ENCODE assay signal across 8 cellular contexts in the genomic region with DNA sequence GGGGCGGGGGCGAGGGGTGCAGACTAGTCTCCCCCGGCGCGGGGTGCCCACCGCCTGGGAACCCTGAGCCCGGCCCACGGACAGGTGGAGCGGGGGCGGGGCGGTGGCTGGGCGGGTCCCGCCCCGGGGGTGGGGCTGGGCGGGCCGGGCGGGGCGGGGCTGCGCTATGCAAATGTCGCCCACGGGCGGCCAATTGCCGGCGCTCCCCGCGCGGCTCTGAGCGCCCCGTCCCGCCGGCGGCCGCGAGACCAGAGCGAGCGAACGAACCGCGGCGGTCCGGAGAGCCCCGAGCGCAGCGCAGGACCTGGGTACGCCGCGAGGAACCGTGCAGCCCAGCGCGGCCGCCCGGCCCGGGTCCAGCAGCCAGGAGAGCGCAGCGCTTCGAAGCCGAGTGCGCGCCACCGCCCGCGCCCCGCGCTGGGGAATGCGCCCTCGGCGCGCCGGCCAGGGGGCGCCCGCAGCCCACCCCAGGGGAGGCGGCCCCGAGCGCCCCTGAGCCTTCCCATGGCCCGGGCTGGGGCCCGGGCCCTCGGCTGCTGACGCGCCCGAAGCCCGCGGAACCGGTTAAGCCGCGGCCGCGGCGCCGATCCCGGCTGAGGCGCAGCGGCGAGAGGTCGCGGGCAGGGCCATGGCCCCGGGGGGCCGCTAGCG. TPM values are rescaled to one million over a fixed set of nuclear protein-coding genes. Genes with fewer than 3 reads are reported as not detected.
A peak's percentile ranks its signal among the peaks of the same experiment; 100 is the strongest.
DNase-seq lines count a peak whose midpoint lies in the region; ATAC-seq and TF ChIP-seq lines count a peak whose summit lies in the region.

Gene SEMA3F, plus strand, starts transcription at position 485 of the 651 bp plus-strand sequence. CDS start 4,299 bp downstream, outside the sequence.

- ATAC-seq in GM19351 (IDR thresholded peaks at IDR 0.05; ENCODE audit: unreplicated experiment) (peak; percentile 78), body of pancreas (peak; percentile 92)

- H3K79me2 ChIP-seq in smooth muscle cell (ENCODE audit: low read depth), result no peaks in the 10 kb centered on the region

- H3K27me3 ChIP-seq in HUES48 (ENCODE audit: control insufficient read depth, insufficient read depth, low read length), result peaks cover 27% of the 10 kb centered on the region
- H3K27me3 ChIP-seq in body of pancreas, result no peaks in the 10 kb centered on the region
- H3K27me3 ChIP-seq in iPS-18a (ENCODE audit: control insufficient read depth, insufficient read depth, low read length), result peaks cover 31% of the 10 kb centered on the region
- H3K27me3 ChIP-seq in smooth muscle cell (ENCODE audit: low read depth), result peaks cover 31% of the 10 kb centered on the region

- H3K27ac ChIP-seq in C4-2B (peak within 1 kb of the TSS; percentile 74), HUES48 (ENCODE audit: low read depth, low read length) (no peak within 1 kb of the TSS), body of pancreas (peak within 1 kb of the TSS; percentile 48 to 81 (median 74)), iPS-18a (ENCODE audit: low read length) (no peak within 1 kb of the TSS), smooth muscle cell (ENCODE audit: low read depth) (no peak within 1 kb of the TSS)

- H3K9me3 ChIP-seq in HUES48 (ENCODE audit: control insufficient read depth, insufficient read depth, low read length) (no peaks in the 10 kb centered on the region), body of pancreas (no peaks in the 10 kb centered on the region), iPS-18a (ENCODE audit: control insufficient read depth, low read depth, low read length) (no peaks in the 10 kb centered on the region), smooth muscle cell (replicated peaks; ENCODE audit: low read depth) (no peaks in the 10 kb centered on the region)

- H3K4me3 Mint-ChIP-seq in T-helper 2 cell treated with Interferon-gamma antibody and Interleukin-4, amounts not matched to agents 5 μg/mL and 100 μg/mL, for 36 hours, result peak within 1 kb of the TSS; percentile 74

- H2AFZ ChIP-seq in smooth muscle cell (ENCODE audit: low read depth), result no peak within 1 kb of the TSS

- TF ChIP-seq POLR2A in body of pancreas (IDR thresholded peaks at IDR 0.05), result peak in 2 of 3 donors; percentile 12 to 30

- H3K27me3 Mint-ChIP-seq in T-helper 2 cell treated with Interferon-gamma antibody and Interleukin-4, amounts not matched to agents 5 μg/mL and 100 μg/mL, for 36 hours (ENCODE audit: low read depth), result peaks cover 35% of the 10 kb centered on the region

- no peak for TF ChIP-seq CTCF in C4-2B (conservative IDR thresholded peaks at IDR 0.05)
- peak in 1 of 7 experiments; percentile 39 for TF ChIP-seq CTCF in body of pancreas (IDR thresholded peaks at IDR 0.05)
- TF ChIP-seq CTCF in smooth muscle cell (IDR thresholded peaks at IDR 0.05; ENCODE audit: borderline replicate concordance, insufficient read depth, poor library complexity, severe bottlenecking), result no peak

- peaks cover 9% of the 10 kb centered on the region for H4K20me1 ChIP-seq in smooth muscle cell (ENCODE audit: low read depth)

- H3K36me3 Mint-ChIP-seq in T-helper 2 cell treated with Interferon-gamma antibody and Interleukin-4, amounts not matched to agents 5 μg/mL and 100 μg/mL, for 36 hours (ENCODE audit: low read depth), result no peaks in the 10 kb centered on the region

- H3K9me3 Mint-ChIP-seq in T-helper 2 cell treated with Interferon-gamma antibody and Interleukin-4, amounts not matched to agents 5 μg/mL and 100 μg/mL, for 36 hours, result no peaks in the 10 kb centered on the region

- no peak within 1 kb of the TSS for H3K27ac Mint-ChIP-seq in T-helper 2 cell treated with Interferon-gamma antibody and Interleukin-4, amounts not matched to agents 5 μg/mL and 100 μg/mL, for 36 hours

- intact Hi-C loops in body of pancreas (cut with DNase I), result no loop called here

- H3F3A ChIP-seq in smooth muscle cell (ENCODE audit: low read depth), result no peaks in the 10 kb centered on the region

- H3K4me1 ChIP-seq in HUES48 (ENCODE audit: control insufficient read depth, insufficient read depth, low read length), result peaks cover 39% of the 10 kb centered on the region
- H3K4me1 ChIP-seq in body of pancreas, result peaks cover 25% of the 10 kb centered on the region
- peaks cover 20% of the 10 kb centered on the region for H3K4me1 ChIP-seq in iPS-18a (ENCODE audit: control insufficient read depth, low read depth, low read length)
- H3K4me1 ChIP-seq in smooth muscle cell (ENCODE audit: low read depth), result peaks cover 31% of the 10 kb centered on the region

- H3K4me3 ChIP-seq in HUES48 (ENCODE audit: low read depth, low read length) (peak within 1 kb of the TSS; percentile 82), body of pancreas (peak within 1 kb of the TSS in 1 of 2 donors; percentile 33), iPS-18a (ENCODE audit: low read length) (peak within 1 kb of the TSS; percentile 68), smooth muscle cell (peak within 1 kb of the TSS; percentile 63)

- H3K36me3 ChIP-seq in HUES48 (ENCODE audit: control insufficient read depth, insufficient read depth, low read length), result peaks cover 10% of the 10 kb centered on the region
- no peaks in the 10 kb centered on the region for H3K36me3 ChIP-seq in body of pancreas (replicated peaks in 1 of 2; ENCODE audit: insufficient read depth in 1 of 2, low read depth in 2 of 2)
- no peaks in the 10 kb centered on the region for H3K36me3 ChIP-seq in iPS-18a (ENCODE audit: control insufficient read depth, low read depth, low read length)
- no peaks in the 10 kb centered on the region for H3K36me3 ChIP-seq in smooth muscle cell (ENCODE audit: low read depth)

- H3K4me1 Mint-ChIP-seq in T-helper 2 cell treated with Interferon-gamma antibody and Interleukin-4, amounts not matched to agents 5 μg/mL and 100 μg/mL, for 36 hours (ENCODE audit: low read depth), result peaks cover 5% of the 10 kb centered on the region

- peak within 1 kb of the TSS; percentile 91 for H3K4me2 ChIP-seq in smooth muscle cell

- no peak within 1 kb of the TSS for H3K9ac ChIP-seq in HUES48 (ENCODE audit: low read depth, low read length)
- peak within 1 kb of the TSS; percentile 6 for H3K9ac ChIP-seq in iPS-18a (ENCODE audit: low read length)
- H3K9ac ChIP-seq in smooth muscle cell (ENCODE audit: low read depth), result peak within 1 kb of the TSS; percentile 43

- WGBS in body of pancreas, 2 donors, result 0% methylated on average over 81 of the region's 98 CpGs; no CpG with 5 or more reads in 1 of the 2 donors
- WGBS in smooth muscle cell (ENCODE audit: low lambda C conversion rate), result 0% methylated on average over 37 of the region's 98 CpGs

- peak; percentile 70 for DNase-seq in T-helper 2 cell treated with Interferon-gamma antibody and Interleukin-4, amounts not matched to agents 5 μg/mL and 100 μg/mL, for 36 hours (ENCODE audit: low spot score)
- DNase-seq in body of pancreas (peak; percentile 75 to 83 (median 79)), smooth muscle cell (lab: John Stamatoyannopoulos, UW; ENCODE audit: unreplicated experiment) (peak; percentile 18), cerebellar nuclear complex (lab: John Stamatoyannopoulos, UW) (no peak)

RNA-seq across cellular contexts. Expression of gene SEMA3F, which starts in this region (rescaled TPM):
- total RNA-seq in body of pancreas, result 10 to 100 TPM in 1 of 2 donors, 1 to 10 TPM in 1; 5.2 to 25.4 TPM
- total RNA-seq in smooth muscle cell, result 16.9 and 25.0 TPM in 2 replicates
- 9.2 and 17.8 TPM in 2 replicates for polyA plus RNA-seq in smooth muscle cell

Comparison
In these comparisons a context has a peak if more than half of its experiments do, and no peak if none do; other contexts are left out.
1. H3K27ac ChIP-seq: peak in C4-2B (single experiment) and body of pancreas (4 of 4); none in HUES48 (single experiment), iPS-18a (single experiment) and smooth muscle cell (single experiment).
2. DNase-seq: peak in T-helper 2 cell treated with Interferon-gamma antibody and Interleukin-4, amounts not matched to agents 5 μg/mL and 100 μg/mL, for 36 hours (single experiment), body of pancreas (4 of 4) and smooth muscle cell (single experiment); none in cerebellar nuclear complex (0 of 2).